Comparison of ENCODE assay signal across 1 cellular context in the genomic region with DNA sequence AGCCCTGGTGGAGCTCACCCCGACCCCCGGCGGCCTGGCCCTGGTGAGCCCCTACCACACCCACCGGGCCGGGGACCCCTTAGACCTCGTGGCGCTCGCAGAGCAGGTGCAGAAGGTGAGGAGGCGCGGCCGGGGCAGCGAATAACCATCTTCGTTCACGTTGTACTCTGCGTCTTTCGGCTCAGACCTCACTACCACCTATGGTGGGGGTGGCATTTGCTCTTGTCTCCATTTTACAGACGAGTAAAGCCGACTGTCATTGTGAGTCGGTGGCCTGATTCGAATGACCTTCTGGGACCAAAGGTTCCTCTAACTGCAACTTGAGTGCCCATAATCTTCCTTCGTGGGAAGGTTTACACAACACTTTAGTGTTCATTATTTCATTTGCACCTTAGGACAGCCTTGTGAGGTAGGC.
TF ChIP-seq lines count a peak whose summit lies in the region.

No MANE protein-coding gene starts in this region.

TF ChIP-seq in K562, 482 proteins besides CTCF, POLR2A, EP300 and RAD21 (continued from another document and continues in another):
- TF ChIP-seq CCAR2 (IDR thresholded peaks at IDR 0.05; ENCODE audit: low read depth, low read length) (no peak), TEAD1 (CRISPR knock-in tag; IDR thresholded peaks at IDR 0.05) (no peak), NCOA1 (IDR thresholded peaks at IDR 0.05; ENCODE audit: low read depth) (no peak), ZNF551 (CRISPR knock-in tag; IDR thresholded peaks at IDR 0.05) (no peak), RUNX1 (IDR thresholded peaks at IDR 0.05; ENCODE audit: low read depth) (no peak), ZNF274 (IDR thresholded peaks at IDR 0.05; ENCODE audit: borderline replicate concordance, low read depth, low read length) (no peak), MNT (conservative IDR thresholded peaks at IDR 0.05) (peak in 1 of 2 experiments; percentile 40; a peak in 3 of 4 replicates), NCOA2 (IDR thresholded peaks at IDR 0.05; ENCODE audit: partially characterized antibody in 2 of 2) (no peak), NR3C1 (CRISPR knock-in tag; IDR thresholded peaks at IDR 0.05) (no peak), KLF13 (tag; IDR thresholded peaks at IDR 0.05; ENCODE audit: borderline replicate concordance, low read depth) (peak; percentile 55; the same call in 1 of the 2 replicates), FOXM1 (IDR thresholded peaks at IDR 0.05; ENCODE audit: low read depth) (no peak), FOXM1 (CRISPR knock-in tag; IDR thresholded peaks at IDR 0.05; ENCODE audit: low read depth) (no peak), JUN (IDR thresholded peaks at IDR 0.05; ENCODE audit: borderline replicate concordance, low read depth, low read length) (no peak), JUN (CRISPR knock-in tag; IDR thresholded peaks at IDR 0.05; ENCODE audit: borderline replicate concordance) (no peak), PTTG1 (tag; IDR thresholded peaks at IDR 0.05; ENCODE audit: low read depth) (no peak), NCOR1 (IDR thresholded peaks at IDR 0.05) (no peak), ARID3A (IDR thresholded peaks at IDR 0.05; ENCODE audit: borderline replicate concordance, low read depth, low read length) (no peak), KDM1A (IDR thresholded peaks at IDR 0.05) (no peak), HSF4 (CRISPR knock-in tag; IDR thresholded peaks at IDR 0.05; ENCODE audit: borderline replicate concordance) (no peak), CCNT2 (IDR thresholded peaks at IDR 0.05; ENCODE audit: borderline replicate concordance, extremely low read depth, insufficient read length, low read depth, low read length) (no peak), ATF3 (IDR thresholded peaks at IDR 0.05) (no peak), ATF3 (CRISPR knock-in tag; conservative IDR thresholded peaks at IDR 0.05) (no peak), KAT2B (IDR thresholded peaks at IDR 0.05; ENCODE audit: low read depth, low read length) (no peak), SIN3A (IDR thresholded peaks at IDR 0.05; ENCODE audit: borderline replicate concordance in 2 of 2, control insufficient read depth in 1 of 2, low read depth in 2 of 2, low read length in 2 of 2) (peak in 1 of 2 experiments; percentile 13; a peak in 1 of 4 replicates), HIVEP1 (CRISPR knock-in tag; IDR thresholded peaks at IDR 0.05) (no peak), SAP30 (IDR thresholded peaks at IDR 0.05; ENCODE audit: borderline replicate concordance, insufficient read depth, low read depth, low read length, poor library complexity, severe bottlenecking) (peak; percentile 92), ZBTB8A (IDR thresholded peaks at IDR 0.05; ENCODE audit: partially characterized antibody) (no peak), LCOR (CRISPR knock-in tag; IDR thresholded peaks at IDR 0.05) (0 out of 2 replicates have a peak, but pooled peaks have one; percentile 12), ZBTB33 (CRISPR knock-in tag; IDR thresholded peaks at IDR 0.05) (no peak), CSDE1 (IDR thresholded peaks at IDR 0.05) (no peak; a peak in 1 of 4 replicates), CTBP1 (IDR thresholded peaks at IDR 0.05; ENCODE audit: borderline replicate concordance) (no peak), FOXJ3 (CRISPR knock-in tag; IDR thresholded peaks at IDR 0.05) (no peak), HDAC2 (IDR thresholded peaks at IDR 0.05) (peak; percentile 53; the same call in 1 of the 2 replicates), HNRNPLL (IDR thresholded peaks at IDR 0.05; ENCODE audit: low read depth, low read length, poor library complexity, severe bottlenecking) (no peak), USF2 (CRISPR knock-in tag; IDR thresholded peaks at IDR 0.05) (no peak), SNIP1 (IDR thresholded peaks at IDR 0.05; ENCODE audit: low read depth) (no peak), KLF6 (CRISPR knock-in tag; IDR thresholded peaks at IDR 0.05; ENCODE audit: borderline replicate concordance) (no peak), SMC3 (conservative IDR thresholded peaks at IDR 0.05; ENCODE audit: insufficient read depth, low read depth, low read length) (no peak), BHLHE40 (IDR thresholded peaks at IDR 0.05; ENCODE audit: low read length) (no peak), FOXP4 (CRISPR knock-in tag; IDR thresholded peaks at IDR 0.05; ENCODE audit: borderline replicate concordance) (no peak; the same call in 1 of the 2 replicates), CBX2 (IDR thresholded peaks at IDR 0.05; ENCODE audit: insufficient read depth, low read length, poor library complexity, severe bottlenecking) (no peak)
- TF ChIP-seq, protein P1, sequence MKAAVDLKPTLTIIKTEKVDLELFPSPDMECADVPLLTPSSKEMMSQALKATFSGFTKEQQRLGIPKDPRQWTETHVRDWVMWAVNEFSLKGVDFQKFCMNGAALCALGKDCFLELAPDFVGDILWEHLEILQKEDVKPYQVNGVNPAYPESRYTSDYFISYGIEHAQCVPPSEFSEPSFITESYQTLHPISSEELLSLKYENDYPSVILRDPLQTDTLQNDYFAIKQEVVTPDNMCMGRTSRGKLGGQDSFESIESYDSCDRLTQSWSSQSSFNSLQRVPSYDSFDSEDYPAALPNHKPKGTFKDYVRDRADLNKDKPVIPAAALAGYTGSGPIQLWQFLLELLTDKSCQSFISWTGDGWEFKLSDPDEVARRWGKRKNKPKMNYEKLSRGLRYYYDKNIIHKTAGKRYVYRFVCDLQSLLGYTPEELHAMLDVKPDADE (conservative IDR thresholded peaks at IDR 0.05; ENCODE audit: control insufficient read depth, low read depth, low read length) = peak; percentile 70; the same call in 1 of the 2 replicates
- TF ChIP-seq, protein P2, sequence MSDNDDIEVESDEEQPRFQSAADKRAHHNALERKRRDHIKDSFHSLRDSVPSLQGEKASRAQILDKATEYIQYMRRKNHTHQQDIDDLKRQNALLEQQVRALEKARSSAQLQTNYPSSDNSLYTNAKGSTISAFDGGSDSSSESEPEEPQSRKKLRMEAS (CRISPR knock-in tag; IDR thresholded peaks at IDR 0.05) = peak; percentile 78
- TF ChIP-seq, protein P3, sequence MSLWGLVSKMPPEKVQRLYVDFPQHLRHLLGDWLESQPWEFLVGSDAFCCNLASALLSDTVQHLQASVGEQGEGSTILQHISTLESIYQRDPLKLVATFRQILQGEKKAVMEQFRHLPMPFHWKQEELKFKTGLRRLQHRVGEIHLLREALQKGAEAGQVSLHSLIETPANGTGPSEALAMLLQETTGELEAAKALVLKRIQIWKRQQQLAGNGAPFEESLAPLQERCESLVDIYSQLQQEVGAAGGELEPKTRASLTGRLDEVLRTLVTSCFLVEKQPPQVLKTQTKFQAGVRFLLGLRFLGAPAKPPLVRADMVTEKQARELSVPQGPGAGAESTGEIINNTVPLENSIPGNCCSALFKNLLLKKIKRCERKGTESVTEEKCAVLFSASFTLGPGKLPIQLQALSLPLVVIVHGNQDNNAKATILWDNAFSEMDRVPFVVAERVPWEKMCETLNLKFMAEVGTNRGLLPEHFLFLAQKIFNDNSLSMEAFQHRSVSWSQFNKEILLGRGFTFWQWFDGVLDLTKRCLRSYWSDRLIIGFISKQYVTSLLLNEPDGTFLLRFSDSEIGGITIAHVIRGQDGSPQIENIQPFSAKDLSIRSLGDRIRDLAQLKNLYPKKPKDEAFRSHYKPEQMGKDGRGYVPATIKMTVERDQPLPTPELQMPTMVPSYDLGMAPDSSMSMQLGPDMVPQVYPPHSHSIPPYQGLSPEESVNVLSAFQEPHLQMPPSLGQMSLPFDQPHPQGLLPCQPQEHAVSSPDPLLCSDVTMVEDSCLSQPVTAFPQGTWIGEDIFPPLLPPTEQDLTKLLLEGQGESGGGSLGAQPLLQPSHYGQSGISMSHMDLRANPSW (CRISPR knock-in tag; IDR thresholded peaks at IDR 0.05) = no peak
- TF ChIP-seq, protein P4, sequence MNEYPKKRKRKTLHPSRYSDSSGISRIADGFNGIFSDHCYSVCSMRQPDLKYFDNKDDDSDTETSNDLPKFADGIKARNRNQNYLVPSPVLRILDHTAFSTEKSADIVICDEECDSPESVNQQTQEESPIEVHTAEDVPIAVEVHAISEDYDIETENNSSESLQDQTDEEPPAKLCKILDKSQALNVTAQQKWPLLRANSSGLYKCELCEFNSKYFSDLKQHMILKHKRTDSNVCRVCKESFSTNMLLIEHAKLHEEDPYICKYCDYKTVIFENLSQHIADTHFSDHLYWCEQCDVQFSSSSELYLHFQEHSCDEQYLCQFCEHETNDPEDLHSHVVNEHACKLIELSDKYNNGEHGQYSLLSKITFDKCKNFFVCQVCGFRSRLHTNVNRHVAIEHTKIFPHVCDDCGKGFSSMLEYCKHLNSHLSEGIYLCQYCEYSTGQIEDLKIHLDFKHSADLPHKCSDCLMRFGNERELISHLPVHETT (CRISPR knock-in tag; conservative IDR thresholded peaks at IDR 0.05 in 1 of 2, IDR thresholded peaks at IDR 0.05 in 1 of 2) = no peak
- TF ChIP-seq, protein P5, sequence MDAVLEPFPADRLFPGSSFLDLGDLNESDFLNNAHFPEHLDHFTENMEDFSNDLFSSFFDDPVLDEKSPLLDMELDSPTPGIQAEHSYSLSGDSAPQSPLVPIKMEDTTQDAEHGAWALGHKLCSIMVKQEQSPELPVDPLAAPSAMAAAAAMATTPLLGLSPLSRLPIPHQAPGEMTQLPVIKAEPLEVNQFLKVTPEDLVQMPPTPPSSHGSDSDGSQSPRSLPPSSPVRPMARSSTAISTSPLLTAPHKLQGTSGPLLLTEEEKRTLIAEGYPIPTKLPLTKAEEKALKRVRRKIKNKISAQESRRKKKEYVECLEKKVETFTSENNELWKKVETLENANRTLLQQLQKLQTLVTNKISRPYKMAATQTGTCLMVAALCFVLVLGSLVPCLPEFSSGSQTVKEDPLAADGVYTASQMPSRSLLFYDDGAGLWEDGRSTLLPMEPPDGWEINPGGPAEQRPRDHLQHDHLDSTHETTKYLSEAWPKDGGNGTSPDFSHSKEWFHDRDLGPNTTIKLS (IDR thresholded peaks at IDR 0.05; ENCODE audit: borderline replicate concordance, low read depth) = no peak
